15 cellular contexts compared by ENCODE assay signal in genomic region chr4:141027421-141027820, GRCh38.
DNase-seq lines count a peak whose midpoint lies in the region; ATAC-seq and TF ChIP-seq lines count a peak whose summit lies in the region.
"Had no signal": no experiment of that assay in that cellular context is flagged by ENCODE, and none has a peak within 500 bp of the region (broad histone marks: within the 10 kb centered on the region; RNA-seq: fewer than 3 reads in every experiment).

No MANE protein-coding gene starts in this region.

- no peaks in the 10 kb centered on the region for H3K36me3 ChIP-seq in HEK293 (ENCODE audit: control insufficient read depth in 2 of 2, insufficient read depth in 1 of 2, low read length in 2 of 2)
- H3K36me3 ChIP-seq: SJCRH30, tibial nerve had no signal

- H3K36me3 Mint-ChIP-seq in T-helper 2 cell treated with Interferon-gamma antibody and Interleukin-4, amounts not matched to agents 5 μg/mL and 100 μg/mL, for 36 hours (ENCODE audit: low read depth) = no peaks in the 10 kb centered on the region
- H3K36me3 Mint-ChIP-seq in WTC11 = no peaks in the 10 kb centered on the region

- H3K27ac ChIP-seq in HEK293 (ENCODE audit: extremely low read depth, low read depth, low read length) = no peak overlapping the region
- H3K27ac ChIP-seq: SJCRH30 had no signal

- no peaks in the 10 kb centered on the region for H3K9me3 ChIP-seq in HEK293 (ENCODE audit: control insufficient read depth, insufficient read depth, low read depth, low read length)
- H3K9me3 ChIP-seq: SJCRH30, tibial nerve had no signal

- H3K4me3 ChIP-seq in HEK293 (ENCODE audit: low read depth, low read length) = no peak overlapping the region
- H3K4me3 ChIP-seq: SJCRH30, tibial nerve had no signal

- no peaks in the 10 kb centered on the region for H3K27me3 Mint-ChIP-seq in T-helper 2 cell treated with Interferon-gamma antibody and Interleukin-4, amounts not matched to agents 5 μg/mL and 100 μg/mL, for 36 hours (ENCODE audit: low read depth)
- H3K27me3 Mint-ChIP-seq in WTC11 (ENCODE audit: low read depth) = no peaks in the 10 kb centered on the region
- H3K27me3 Mint-ChIP-seq: progenitor cell of endocrine pancreas had no signal

- POLR2A ChIA-PET in HEK293 (lab: Yijun Ruan, JAX) = interaction anchor here (1.1 kb wide), 1 partner anchor 106 kb away, joined by 3 read pairs; the partner anchor contains the start of gene RNF150
- POLR2A ChIA-PET in WTC11 (lab: Charles Lee) = no interaction called here

- no peak overlapping the region for H3K4me3 Mint-ChIP-seq in T-helper 2 cell treated with Interferon-gamma antibody and Interleukin-4, amounts not matched to agents 5 μg/mL and 100 μg/mL, for 36 hours
- H3K4me3 Mint-ChIP-seq in WTC11 = no peak overlapping the region

- H3K4me1 Mint-ChIP-seq in T-helper 2 cell treated with Interferon-gamma antibody and Interleukin-4, amounts not matched to agents 5 μg/mL and 100 μg/mL, for 36 hours (ENCODE audit: low read depth) = no peaks in the 10 kb centered on the region
- no peaks in the 10 kb centered on the region for H3K4me1 Mint-ChIP-seq in WTC11

- no peaks in the 10 kb centered on the region for H3K9me3 Mint-ChIP-seq in T-helper 2 cell treated with Interferon-gamma antibody and Interleukin-4, amounts not matched to agents 5 μg/mL and 100 μg/mL, for 36 hours
- H3K9me3 Mint-ChIP-seq in WTC11 = no peaks in the 10 kb centered on the region

- H3K27ac Mint-ChIP-seq in T-helper 2 cell treated with Interferon-gamma antibody and Interleukin-4, amounts not matched to agents 5 μg/mL and 100 μg/mL, for 36 hours = no peak overlapping the region
- no peak overlapping the region for H3K27ac Mint-ChIP-seq in WTC11
- H3K27ac Mint-ChIP-seq: progenitor cell of endocrine pancreas had no signal

- TF ChIP-seq CTCF in HEK293 (tag by site-specific recombination; IDR thresholded peaks at IDR 0.05) (no peak), WTC11 (IDR thresholded peaks at IDR 0.05) (no peak)

- DNase-seq in A172 (ENCODE audit: low spot score) (peak; percentile 28), left ventricle myocardium superior (no peak), WTC11 (ENCODE audit: low spot score) (no peak), NCI-H1436 treated with DMSO at 0.1 percent for 48 hours (lab: John Stamatoyannopoulos, UW) (no peak)
- no peak for DNase-seq in T-helper 2 cell treated with Interferon-gamma antibody and Interleukin-4, amounts not matched to agents 5 μg/mL and 100 μg/mL, for 36 hours (ENCODE audit: low spot score)
- no peak for DNase-seq in effector CD4-positive, alpha-beta T cell
- DNase-seq: activated CD4-positive, alpha-beta T cell treated with anti-CD3 and anti-CD28 coated beads for 48 hours; activated effector memory CD4-positive, alpha-beta T cell treated with anti-CD3 and anti-CD28 coated beads, Interleukin-2, amount 50 U/mL, for 16 hours; glutamatergic neuron; mesendoderm; SJCRH30 had no signal

- H3K4me1 ChIP-seq in HEK293 (ENCODE audit: control insufficient read depth, insufficient read depth, low read length) = peaks cover 9% of the 10 kb centered on the region; the same call in 1 of the 2 replicates

- CTCF ChIA-PET in HEK293 (lab: Yijun Ruan, JAX) = interaction anchor here (0.6 kb wide), 1 partner anchor 131 kb away, joined by 3 read pairs; no protein-coding TSS in a partner anchor
- CTCF ChIA-PET in WTC11 (lab: Charles Lee) = no interaction called here

- intact Hi-C loops in left ventricle myocardium superior (cut with micrococcal nuclease) = no loop called here

- peak; percentile 64 for ATAC-seq in SK-N-SH treated with all-trans-retinoic acid at 6 μM for 48 hours
- ATAC-seq in left ventricle myocardium superior = peak; percentile 96
- no peak for ATAC-seq in WTC11

TF ChIP-seq in HEK293, 187 proteins besides CTCF, POLR2A, EP300 and RAD21 (continues in another document):
- TF ChIP-seq FEZF1 (tag by site-specific recombination; IDR thresholded peaks at IDR 0.05) (peak; percentile 92), ZNF791 (tag by site-specific recombination; IDR thresholded peaks at IDR 0.05) (no peak), SCRT1 (tag by site-specific recombination; IDR thresholded peaks at IDR 0.05; ENCODE audit: borderline replicate concordance) (peak; percentile 30; the same call in 1 of the 2 replicates), ZBTB6 (tag by site-specific recombination; IDR thresholded peaks at IDR 0.05) (no peak), ZSCAN4 (tag by site-specific recombination; IDR thresholded peaks at IDR 0.05) (no peak), ZNF416 (tag by site-specific recombination; IDR thresholded peaks at IDR 0.05) (no peak), OSR2 (tag by site-specific recombination; IDR thresholded peaks at IDR 0.05) (peak; percentile 80)

TF ChIP-seq in SK-N-SH treated with all-trans-retinoic acid at 6 μM for 48 hours, 23 proteins besides CTCF, POLR2A, EP300 and RAD21 (continues in another document):
- TF ChIP-seq ZNF565 (CRISPR knock-in tag; conservative IDR thresholded peaks at IDR 0.05; ENCODE audit: low read depth) (no peak), ZNF70 (CRISPR knock-in tag; IDR thresholded peaks at IDR 0.05) (no peak), BACH2 (CRISPR knock-in tag; IDR thresholded peaks at IDR 0.05; ENCODE audit: borderline replicate concordance) (no peak), TSHZ2 (CRISPR knock-in tag; IDR thresholded peaks at IDR 0.05) (no peak)

TF ChIP-seq in WTC11, 78 proteins besides CTCF, POLR2A, EP300 and RAD21:
- TF ChIP-seq FOXJ3 (CRISPR knock-in tag; IDR thresholded peaks at IDR 0.05; ENCODE audit: borderline replicate concordance) (no peak), AFF4 (CRISPR knock-in tag; IDR thresholded peaks at IDR 0.05; ENCODE audit: borderline replicate concordance) (no peak), TCF7 (CRISPR knock-in tag; IDR thresholded peaks at IDR 0.05; ENCODE audit: low read depth) (no peak), FOXP1 (CRISPR knock-in tag; IDR thresholded peaks at IDR 0.05; ENCODE audit: borderline replicate concordance) (no peak), ZNF416 (CRISPR knock-in tag; IDR thresholded peaks at IDR 0.05) (no peak), ZNF423 (CRISPR knock-in tag; IDR thresholded peaks at IDR 0.05) (no peak), ZNF263 (CRISPR knock-in tag; IDR thresholded peaks at IDR 0.05; ENCODE audit: low read depth) (no peak), NR3C1 (CRISPR knock-in tag; conservative IDR thresholded peaks at IDR 0.05; ENCODE audit: low read depth) (no peak), STAT6 (CRISPR knock-in tag; conservative IDR thresholded peaks at IDR 0.05; ENCODE audit: low read depth) (no peak)
